ENCODE assay signal across 16 cellular contexts in genomic region chr3:130854208-130854864, GRCh38. TPM values are rescaled to one million over a fixed set of nuclear protein-coding genes. Genes with fewer than 3 reads are reported as not detected.
DNase-seq lines count a peak whose midpoint lies in the region; ATAC-seq and TF ChIP-seq lines count a peak whose summit lies in the region.
"Had no signal": no experiment of that assay in that cellular context is flagged by ENCODE, and none has a peak within 500 bp of the region (broad histone marks: within the 10 kb centered on the region; RNA-seq: fewer than 3 reads in every experiment).

No MANE protein-coding gene starts in this region.

- H3K36me3 ChIP-seq in mesendoderm (ENCODE audit: control insufficient read depth, insufficient read depth, low read length), result no peaks in the 10 kb centered on the region
- H3K36me3 ChIP-seq: BLaER1 treated with 17β-estradiol and CSF1 and Interleukin-3, amounts not matched to agents 10 nM and 100 nM had no signal

- no CpG with 5 or more reads among the region's 5 CpGs for WGBS in mesendoderm (ENCODE audit: extremely low coverage, insufficient coverage, low lambda C conversion rate)

- H3K4me2 ChIP-seq in mesendoderm (ENCODE audit: low read length), result no peak overlapping the region

- H2AK5ac ChIP-seq in mesendoderm (ENCODE audit: low read length), result no peak overlapping the region

- no peak overlapping the region for H3K23ac ChIP-seq in mesendoderm (ENCODE audit: low read length)

- TF ChIP-seq CTCF in GM20000 (IDR thresholded peaks at IDR 0.05; ENCODE audit: extremely low read depth, missing control alignments), result no peak
- TF ChIP-seq CTCF in natural killer cell (IDR thresholded peaks at IDR 0.05), result no peak
- TF ChIP-seq CTCF in progenitor cell of endocrine pancreas (IDR thresholded peaks at IDR 0.05; ENCODE audit: unreplicated experiment), result no peak

- DNase-seq in GM20000 (ENCODE audit: low spot score), result peak; percentile 27
- DNase-seq in natural killer cell, result no peak
- no peak for DNase-seq in progenitor cell of endocrine pancreas (ENCODE audit: low spot score, unreplicated experiment)
- no peak for DNase-seq in mesendoderm
- no peak for DNase-seq in glomerular visceral epithelial cell (ENCODE audit: extremely low spot score)
- DNase-seq: activated CD4-positive, alpha-beta T cell treated with anti-CD3 and anti-CD28 coated beads for 36 hours; activated effector memory CD4-positive, alpha-beta T cell treated with anti-CD3 and anti-CD28 coated beads, Interleukin-2, amount 50 U/mL, for 16 hours; GF-D8; NCI-H82; retina had no signal

- H3K36me3 Mint-ChIP-seq in natural killer cell, result no peaks in the 10 kb centered on the region
- H3K36me3 Mint-ChIP-seq in progenitor cell of endocrine pancreas (ENCODE audit: insufficient read depth), result no peaks in the 10 kb centered on the region

- H3K79me1 ChIP-seq in mesendoderm (ENCODE audit: low read length), result no peaks in the 10 kb centered on the region

- H3K4me3 ChIP-seq in mesendoderm (ENCODE audit: low read length), result no peak overlapping the region
- H3K4me3 ChIP-seq: BLaER1 treated with 17β-estradiol and CSF1 and Interleukin-3, amounts not matched to agents 10 nM and 100 nM; SK-N-MC had no signal

- ATAC-seq in GM18520 (IDR thresholded peaks at IDR 0.05; ENCODE audit: unreplicated experiment) (peak; percentile 28), HG02884 (IDR thresholded peaks at IDR 0.05; ENCODE audit: unreplicated experiment) (peak; percentile 40), HG03575 (IDR thresholded peaks at IDR 0.05; ENCODE audit: extremely low read depth, insufficient number of reproducible peaks, low FRiP score, unreplicated experiment) (peak; percentile 25), natural killer cell (no peak)
- ATAC-seq: activated CD4-positive, alpha-beta T cell treated with anti-CD3 and anti-CD28 coated beads for 36 hours had no signal

- peaks cover 13 to 14% of the 10 kb centered on the region in 2 donors for H3K4me1 Mint-ChIP-seq in natural killer cell
- H3K4me1 Mint-ChIP-seq in progenitor cell of endocrine pancreas (ENCODE audit: low read depth), result peaks cover 12% of the 10 kb centered on the region

- H2BK15ac ChIP-seq in mesendoderm (replicated peaks; ENCODE audit: low read depth), result no peak overlapping the region

- no peaks in the 10 kb centered on the region for H3K79me2 ChIP-seq in mesendoderm (ENCODE audit: control insufficient read depth, insufficient read depth, low read length)

- H3K56ac ChIP-seq in mesendoderm (ENCODE audit: low read length), result no peak overlapping the region

- no peak overlapping the region for H4K8ac ChIP-seq in mesendoderm (ENCODE audit: low read depth, low read length)

- H3K9me3 Mint-ChIP-seq in natural killer cell (no peaks in the 10 kb centered on the region), progenitor cell of endocrine pancreas (ENCODE audit: low read depth) (no peaks in the 10 kb centered on the region)

- no peak overlapping the region for H4K5ac ChIP-seq in mesendoderm (ENCODE audit: low read length)

- no peak overlapping the region for H3K4ac ChIP-seq in mesendoderm (ENCODE audit: low read depth, low read length)

- no peak overlapping the region for H2BK5ac ChIP-seq in mesendoderm (ENCODE audit: low read length)

- no peak overlapping the region for H2BK120ac ChIP-seq in mesendoderm (ENCODE audit: low read depth, low read length)

- no peak overlapping the region for H3K27ac Mint-ChIP-seq in natural killer cell
- no peak overlapping the region for H3K27ac Mint-ChIP-seq in progenitor cell of endocrine pancreas
- H3K27ac Mint-ChIP-seq: activated CD4-positive, alpha-beta T cell treated with anti-CD3 and anti-CD28 coated beads for 36 hours had no signal

- no peak overlapping the region for H3K9ac ChIP-seq in mesendoderm (ENCODE audit: low read length)
- H3K9ac ChIP-seq: BLaER1 treated with 17β-estradiol and CSF1 and Interleukin-3, amounts not matched to agents 10 nM and 100 nM had no signal

- no peak overlapping the region for H3K27ac ChIP-seq in mesendoderm (ENCODE audit: low read depth, low read length)
- H3K27ac ChIP-seq: BLaER1 treated with 17β-estradiol and CSF1 and Interleukin-3, amounts not matched to agents 10 nM and 100 nM; epithelial cell of prostate; SK-N-MC had no signal

- H3K18ac ChIP-seq in mesendoderm (ENCODE audit: low read length), result no peak overlapping the region

- no peak overlapping the region for H3K4me3 Mint-ChIP-seq in natural killer cell
- H3K4me3 Mint-ChIP-seq in progenitor cell of endocrine pancreas (ENCODE audit: low read depth), result no peak overlapping the region
- H3K4me3 Mint-ChIP-seq: activated CD4-positive, alpha-beta T cell treated with anti-CD3 and anti-CD28 coated beads for 36 hours had no signal

- intact Hi-C loops in natural killer cell (cut with micrococcal nuclease), result no loop called here

- H3K27me3 Mint-ChIP-seq in natural killer cell (ENCODE audit: low read depth in 2 of 2), result peaks cover 18 to 27% of the 10 kb centered on the region in 2 donors
- H3K27me3 Mint-ChIP-seq in progenitor cell of endocrine pancreas, result no peaks in the 10 kb centered on the region

- H3K27me3 ChIP-seq in mesendoderm (ENCODE audit: insufficient read depth, low read length, poor library complexity), result peaks cover under 1% of the 10 kb centered on the region
- H3K27me3 ChIP-seq: BLaER1 treated with 17β-estradiol and CSF1 and Interleukin-3, amounts not matched to agents 10 nM and 100 nM had no signal

- H3K4me1 ChIP-seq in mesendoderm (ENCODE audit: control insufficient read depth, low read depth, low read length), result peaks cover 6% of the 10 kb centered on the region

RNA-seq across cellular contexts. Expression of gene ATP2C1, which starts 39.5 kb away (rescaled TPM):
- total RNA-seq in natural killer cell (10 to 100 TPM; 58.8 to 72.9 (median 60.6) TPM), progenitor cell of endocrine pancreas (82.7 and 83.5 TPM in 2 replicates)
- polyA plus RNA-seq in mesendoderm (2013, experiment 1 of 2), result 38.4 TPM
- polyA plus RNA-seq in mesendoderm (2013, experiment 2 of 2), result 38.1 TPM

Comparison
In these comparisons a context has a peak if more than half of its experiments do, and no peak if none do; other contexts are left out.
1. ATAC-seq: peak in GM18520 (single experiment), HG02884 (single experiment) and HG03575 (single experiment); none in natural killer cell (0 of 3).